Comparison of ENCODE assay signal across 23 cellular contexts in the genomic region with DNA sequence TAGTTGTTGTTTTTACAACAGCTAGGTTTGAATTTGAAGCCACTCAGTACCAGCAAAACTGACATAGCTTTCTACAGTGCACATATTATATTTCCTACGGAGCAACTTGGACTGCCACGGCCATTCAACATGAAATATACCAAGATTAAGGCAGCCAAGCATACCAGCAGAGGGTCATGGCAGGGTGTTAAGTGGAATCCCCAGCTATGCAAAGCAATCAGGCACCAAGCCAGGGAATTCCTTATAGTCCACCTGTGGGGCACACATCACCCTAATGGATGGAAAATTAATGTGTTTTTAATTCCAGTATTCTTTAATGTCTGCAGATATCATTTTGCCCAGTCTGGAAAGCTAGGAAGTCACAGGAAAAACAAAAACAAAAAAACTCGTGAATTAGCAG.
"Had no signal": no experiment of that assay in that cellular context is flagged by ENCODE, and none has a peak within 500 bp of the region (broad histone marks: within the 10 kb centered on the region; RNA-seq: fewer than 3 reads in every experiment).

No MANE protein-coding gene starts in this region.

- DNase-seq: cerebellar nuclear complex; colonic mucosa; dermis blood vessel endothelial cell; effector CD4-positive, alpha-beta T cell; endodermal cell; foreskin melanocyte; heart left ventricle; hippocampal formation; left ventricle myocardium inferior; lower lobe of right lung; naive thymus-derived CD4-positive, alpha-beta T cell; nephron progenitor cell; right cardiac atrium; stimulated activated CD4-positive, alpha-beta T cell treated with anti-CD3 and anti-CD28 coated beads, Interleukin-2, amount 100 ng/mL, for 48 hours; stimulated activated CD8-positive, alpha-beta memory T cell treated with anti-CD3 and anti-CD28 coated beads, Interleukin-4, amount 100 ng/mL, for 48 hours; stimulated activated naive CD8-positive, alpha-beta T cell treated with anti-CD3 and anti-CD28 coated beads, Interleukin-15, Interleukin-2, amounts not matched to agents 100 U/mL and 50 U/mL, for 24 hours; thyroid gland; upper lobe of left lung; uterus had no signal

- H3K36me3 ChIP-seq: colonic mucosa, heart left ventricle, left ventricle myocardium inferior, lower lobe of right lung, neutrophil, suprapubic skin, thyroid gland, upper lobe of left lung, uterus had no signal

- H3K27ac ChIP-seq: colonic mucosa, heart left ventricle, left ventricle myocardium inferior, lower lobe of right lung, neutrophil, suprapubic skin, upper lobe of left lung, uterus had no signal

- H3K4me1 ChIP-seq: colonic mucosa, heart left ventricle, left ventricle myocardium inferior, lower lobe of right lung, suprapubic skin, upper lobe of left lung, uterus had no signal

- H3K27me3 ChIP-seq: colonic mucosa, heart left ventricle, neutrophil, suprapubic skin, thyroid gland, upper lobe of left lung, uterus had no signal

- H3K4me3 ChIP-seq: colonic mucosa, heart left ventricle, left ventricle myocardium inferior, lower lobe of right lung, smooth muscle cell, suprapubic skin, thyroid gland, upper lobe of left lung, uterus had no signal

- ATAC-seq: heart left ventricle; naive thymus-derived CD4-positive, alpha-beta T cell; right cardiac atrium; stimulated activated effector memory CD8-positive, alpha-beta T cell treated with anti-CD3 and anti-CD28 coated beads, Interleukin-12 subunit alpha, Interleukin-12 subunit beta, amount 100 ng/mL, for 72 hours; stimulated activated naive CD8-positive, alpha-beta T cell treated with anti-CD3 and anti-CD28 coated beads, Interleukin-15, Interleukin-2, amounts not matched to agents 100 U/mL and 50 U/mL, for 24 hours had no signal

- H3K9me3 ChIP-seq: colonic mucosa, left ventricle myocardium inferior, lower lobe of right lung, neutrophil, suprapubic skin, thyroid gland, upper lobe of left lung, uterus had no signal
